Comparison of ENCODE assay signal across 2 cellular contexts in the genomic region with DNA sequence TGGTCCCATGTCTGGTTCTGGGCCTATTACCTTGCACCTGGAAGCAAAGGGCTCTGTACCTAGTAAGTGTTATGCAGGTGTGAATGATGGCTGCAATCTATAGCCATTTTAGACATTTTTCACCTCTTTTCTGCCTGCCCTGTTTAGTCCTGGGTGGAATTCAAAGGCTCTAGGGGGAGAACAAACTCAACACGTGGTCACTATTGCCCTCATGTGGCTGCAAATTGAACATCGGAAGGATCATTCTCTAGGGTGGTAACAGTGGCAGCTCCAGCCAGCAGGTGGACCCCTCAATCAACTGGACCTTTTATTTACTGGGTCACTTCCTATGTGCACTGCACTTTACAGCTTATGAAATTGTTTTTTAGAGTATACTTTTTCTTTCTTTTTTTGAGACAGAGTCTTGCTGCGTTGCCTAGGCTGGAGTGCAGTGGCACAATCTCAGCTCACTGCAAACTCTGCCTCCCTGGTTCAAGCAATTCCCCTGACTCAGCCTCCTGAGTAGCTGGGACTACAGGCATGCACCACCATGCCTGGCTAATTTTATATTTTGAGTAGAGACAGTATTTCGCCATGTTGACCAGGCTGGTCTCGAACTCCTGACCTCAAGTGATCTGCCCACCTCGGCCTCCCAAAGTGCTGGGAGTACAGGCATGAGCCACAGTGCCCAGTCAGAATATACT.
A peak's percentile ranks its signal among the peaks of the same experiment; 100 is the strongest.
TF ChIP-seq lines count a peak whose summit lies in the region.
"Not testable (repeated sequence)": the region's sequence is repeated elsewhere in the genome, so short reads cannot be mapped to it uniquely, and the experiment has no call there.

No MANE protein-coding gene starts in this region.

TF ChIP-seq in IMR-90, 13 proteins besides CTCF, POLR2A, EP300 and RAD21:
- 0 out of 2 replicates have a peak, but pooled peaks have one; percentile 25 for TF ChIP-seq USF2 (IDR thresholded peaks at IDR 0.05; ENCODE audit: low read depth, low read length)
- TF ChIP-seq SMC3 (IDR thresholded peaks at IDR 0.05; ENCODE audit: low read depth, low read length), result peak; percentile 33; the same call in 1 of the 2 replicates

TF ChIP-seq in K562, 482 proteins besides CTCF, POLR2A, EP300 and RAD21:
- TF ChIP-seq, protein P1, sequence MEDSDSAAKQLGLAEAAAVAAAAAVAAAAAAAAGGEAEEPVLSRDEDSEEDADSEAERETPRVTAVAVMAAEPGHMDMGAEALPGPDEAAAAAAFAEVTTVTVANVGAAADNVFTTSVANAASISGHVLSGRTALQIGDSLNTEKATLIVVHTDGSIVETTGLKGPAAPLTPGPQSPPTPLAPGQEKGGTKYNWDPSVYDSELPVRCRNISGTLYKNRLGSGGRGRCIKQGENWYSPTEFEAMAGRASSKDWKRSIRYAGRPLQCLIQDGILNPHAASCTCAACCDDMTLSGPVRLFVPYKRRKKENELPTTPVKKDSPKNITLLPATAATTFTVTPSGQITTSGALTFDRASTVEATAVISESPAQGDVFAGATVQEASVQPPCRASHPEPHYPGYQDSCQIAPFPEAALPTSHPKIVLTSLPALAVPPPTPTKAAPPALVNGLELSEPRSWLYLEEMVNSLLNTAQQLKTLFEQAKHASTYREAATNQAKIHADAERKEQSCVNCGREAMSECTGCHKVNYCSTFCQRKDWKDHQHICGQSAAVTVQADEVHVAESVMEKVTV (CRISPR knock-in tag; IDR thresholded peaks at IDR 0.05), result peak; percentile 68
- TF ChIP-seq, protein P2, sequence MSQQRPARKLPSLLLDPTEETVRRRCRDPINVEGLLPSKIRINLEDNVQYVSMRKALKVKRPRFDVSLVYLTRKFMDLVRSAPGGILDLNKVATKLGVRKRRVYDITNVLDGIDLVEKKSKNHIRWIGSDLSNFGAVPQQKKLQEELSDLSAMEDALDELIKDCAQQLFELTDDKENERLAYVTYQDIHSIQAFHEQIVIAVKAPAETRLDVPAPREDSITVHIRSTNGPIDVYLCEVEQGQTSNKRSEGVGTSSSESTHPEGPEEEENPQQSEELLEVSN (IDR thresholded peaks at IDR 0.05; ENCODE audit: borderline replicate concordance in 1 of 2, extremely low read depth in 1 of 2, insufficient read depth in 1 of 2, insufficient read length in 1 of 2, low read depth in 1 of 2, low read length in 1 of 2, poor library complexity in 1 of 2, severe bottlenecking in 1 of 2), result peak in 1 of 2 experiments; percentile 35
- TF ChIP-seq MNT (conservative IDR thresholded peaks at IDR 0.05) (peak; percentile 38 to 46; a peak in 1 of 4 replicates), MYC (IDR thresholded peaks at IDR 0.05; ENCODE audit: low read depth, low read length) (peak; percentile 32; the same call in 1 of the 2 replicates), RB1 (IDR thresholded peaks at IDR 0.05; ENCODE audit: low read depth) (peak; percentile 43; the same call in 1 of the 2 replicates), SMC3 (conservative IDR thresholded peaks at IDR 0.05; ENCODE audit: insufficient read depth, low read depth, low read length) (peak; percentile 96), CC2D1A (IDR thresholded peaks at IDR 0.05) (peak; percentile 65), SRF (CRISPR knock-in tag; IDR thresholded peaks at IDR 0.05) (peak in 1 of 2 experiments; percentile 65; a peak in 1 of 4 replicates), ZNF609 (CRISPR knock-in tag; IDR thresholded peaks at IDR 0.05; ENCODE audit: borderline replicate concordance) (0 out of 2 replicates have a peak, but pooled peaks have one; percentile 23), JUND (IDR thresholded peaks at IDR 0.05; ENCODE audit: borderline replicate concordance, low read depth, low read length) (0 out of 2 replicates have a peak, but pooled peaks have one; percentile 16), ARID2 (IDR thresholded peaks at IDR 0.05) (peak; percentile 75; the same call in 1 of the 2 replicates), KLF16 (IDR thresholded peaks at IDR 0.05) (0 out of 2 replicates have a peak, but pooled peaks have one; percentile 7), STAG1 (CRISPR knock-in tag; IDR thresholded peaks at IDR 0.05; ENCODE audit: borderline replicate concordance) (peak; percentile 89; the same call in 1 of the 2 replicates), MAZ (CRISPR knock-in tag; conservative IDR thresholded peaks at IDR 0.05 in 1 of 2, IDR thresholded peaks at IDR 0.05 in 1 of 2) (0 out of 4 replicates have a peak, but pooled peaks of 1 of the 2 experiments have one; percentile 19), CTBP1 (IDR thresholded peaks at IDR 0.05; ENCODE audit: borderline replicate concordance) (0 out of 2 replicates have a peak, but pooled peaks have one; percentile 27), MLLT1 (IDR thresholded peaks at IDR 0.05) (0 out of 4 replicates have a peak, but pooled peaks of 1 of the 2 experiments have one; percentile 31), USF2 (CRISPR knock-in tag; IDR thresholded peaks at IDR 0.05) (0 out of 2 replicates have a peak, but pooled peaks have one; percentile 4), XRCC5 (IDR thresholded peaks at IDR 0.05; ENCODE audit: low read depth, low read length) (0 out of 2 replicates have a peak, but pooled peaks have one; percentile 38), SOX6 (IDR thresholded peaks at IDR 0.05) (0 out of 2 replicates have a peak, but pooled peaks have one; percentile 14), RAD51 (IDR thresholded peaks at IDR 0.05; ENCODE audit: borderline replicate concordance, low read depth) (peak; percentile 32; the same call in 1 of the 2 replicates), ARNT (IDR thresholded peaks at IDR 0.05) (0 out of 4 replicates have a peak, but pooled peaks of 1 of the 2 experiments have one; percentile 33), L3MBTL2 (IDR thresholded peaks at IDR 0.05) (0 out of 2 replicates have a peak, but pooled peaks have one; percentile 18), CREM (IDR thresholded peaks at IDR 0.05; ENCODE audit: low read depth) (peak; percentile 38; the same call in 1 of the 2 replicates)
- TF ChIP-seq, protein P3, sequence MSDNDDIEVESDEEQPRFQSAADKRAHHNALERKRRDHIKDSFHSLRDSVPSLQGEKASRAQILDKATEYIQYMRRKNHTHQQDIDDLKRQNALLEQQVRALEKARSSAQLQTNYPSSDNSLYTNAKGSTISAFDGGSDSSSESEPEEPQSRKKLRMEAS (CRISPR knock-in tag; IDR thresholded peaks at IDR 0.05), result peak; percentile 53; the same call in 1 of the 2 replicates
- not testable (repeated sequence) for TF ChIP-seq MYC (CRISPR knock-in tag; IDR thresholded peaks at IDR 0.05; ENCODE audit: borderline replicate concordance, low read depth); JUND (tag; IDR thresholded peaks at IDR 0.05; ENCODE audit: borderline replicate concordance, low read depth, low read length)
- TF ChIP-seq, protein P4, sequence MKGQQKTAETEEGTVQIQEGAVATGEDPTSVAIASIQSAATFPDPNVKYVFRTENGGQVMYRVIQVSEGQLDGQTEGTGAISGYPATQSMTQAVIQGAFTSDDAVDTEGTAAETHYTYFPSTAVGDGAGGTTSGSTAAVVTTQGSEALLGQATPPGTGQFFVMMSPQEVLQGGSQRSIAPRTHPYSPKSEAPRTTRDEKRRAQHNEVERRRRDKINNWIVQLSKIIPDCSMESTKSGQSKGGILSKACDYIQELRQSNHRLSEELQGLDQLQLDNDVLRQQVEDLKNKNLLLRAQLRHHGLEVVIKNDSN (CRISPR knock-in tag; IDR thresholded peaks at IDR 0.05), result peak; percentile 58
- TF ChIP-seq, protein P5, sequence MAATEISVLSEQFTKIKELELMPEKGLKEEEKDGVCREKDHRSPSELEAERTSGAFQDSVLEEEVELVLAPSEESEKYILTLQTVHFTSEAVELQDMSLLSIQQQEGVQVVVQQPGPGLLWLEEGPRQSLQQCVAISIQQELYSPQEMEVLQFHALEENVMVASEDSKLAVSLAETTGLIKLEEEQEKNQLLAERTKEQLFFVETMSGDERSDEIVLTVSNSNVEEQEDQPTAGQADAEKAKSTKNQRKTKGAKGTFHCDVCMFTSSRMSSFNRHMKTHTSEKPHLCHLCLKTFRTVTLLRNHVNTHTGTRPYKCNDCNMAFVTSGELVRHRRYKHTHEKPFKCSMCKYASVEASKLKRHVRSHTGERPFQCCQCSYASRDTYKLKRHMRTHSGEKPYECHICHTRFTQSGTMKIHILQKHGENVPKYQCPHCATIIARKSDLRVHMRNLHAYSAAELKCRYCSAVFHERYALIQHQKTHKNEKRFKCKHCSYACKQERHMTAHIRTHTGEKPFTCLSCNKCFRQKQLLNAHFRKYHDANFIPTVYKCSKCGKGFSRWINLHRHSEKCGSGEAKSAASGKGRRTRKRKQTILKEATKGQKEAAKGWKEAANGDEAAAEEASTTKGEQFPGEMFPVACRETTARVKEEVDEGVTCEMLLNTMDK (IDR thresholded peaks at IDR 0.05; ENCODE audit: borderline replicate concordance, insufficient read depth, low read depth, low read length, poor library complexity, severe bottlenecking), result peak; percentile 49
TF ChIP-seq in K562: peak in this region for 26; not testable (repeated sequence) for 456.
